2 cellular contexts compared by ENCODE assay signal in the genomic region with DNA sequence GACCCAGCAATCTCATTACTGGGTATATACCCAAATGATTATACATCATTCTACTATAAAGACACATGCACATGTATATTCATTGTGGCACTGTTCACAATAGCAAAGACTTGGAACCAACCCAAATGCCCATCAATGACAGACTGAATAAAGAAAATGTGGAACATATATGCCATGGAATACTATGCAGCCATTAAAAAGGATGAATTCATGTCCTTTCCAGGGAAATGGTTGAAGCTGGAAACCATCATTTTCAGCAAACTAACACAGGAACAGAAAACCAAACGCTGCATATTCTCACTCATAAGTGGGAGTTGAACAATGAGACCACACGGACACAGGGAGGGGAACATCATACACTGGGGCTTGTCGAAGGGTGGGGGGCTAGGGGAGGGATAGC. TPM values are rescaled to one million over a fixed set of nuclear protein-coding genes. Genes with fewer than 3 reads are reported as not detected.
"Had no signal": no experiment of that assay in that cellular context is flagged by ENCODE, and none has a peak within 500 bp of the region (broad histone marks: within the 10 kb centered on the region; RNA-seq: fewer than 3 reads in every experiment).

No MANE protein-coding gene starts in this region.

RNA-seq across cellular contexts. Expression of a gene that starts 10.4 kb away (rescaled TPM):
- total RNA-seq: OCI-LY7, SJCRH30 had no signal
